8 cellular contexts compared by ENCODE assay signal in genomic region chr3:127775398-127776109, GRCh38. TPM values are rescaled to one million over a fixed set of nuclear protein-coding genes. Genes with fewer than 3 reads are reported as not detected.
DNase-seq lines count a peak whose midpoint lies in the region; ATAC-seq and TF ChIP-seq lines count a peak whose summit lies in the region.

No MANE protein-coding gene starts in this region.

- peak overlapping the region in 5 of 8 donors; percentile 4 to 41 (median 17) for H3K4me3 Mint-ChIP-seq in naive B cell

- no peak overlapping the region for H3K4me3 ChIP-seq in choroid plexus epithelial cell (ENCODE audit: low read depth, low read length)

- ATAC-seq in naive B cell (ENCODE audit: low read depth in 2 of 2), result peak in 1 of 2 donors; percentile 49
- no peak for ATAC-seq in GM19455 (IDR thresholded peaks at IDR 0.05; ENCODE audit: unreplicated experiment)

- H3K36me3 Mint-ChIP-seq in naive B cell, result peaks cover 0 to 7% of the 10 kb centered on the region in 2 donors

- peak overlapping the region in 2 of 6 donors; percentile 7 to 65 for H3K27ac Mint-ChIP-seq in naive B cell

- peaks cover 0 to 10% (median 0%) of the 10 kb centered on the region in 7 donors for H3K9me3 Mint-ChIP-seq in naive B cell

- no peaks in the 10 kb centered on the region for H3K27me3 Mint-ChIP-seq in naive B cell

- H3K4me1 Mint-ChIP-seq in naive B cell, result peaks cover 18 to 28% (median 22%) of the 10 kb centered on the region in 3 donors

- DNase-seq in GF-D8 (lab: John Stamatoyannopoulos, UW), result peak; percentile 60
- DNase-seq in NCI-H2107 (lab: John Stamatoyannopoulos, UW), result peak; percentile 31
- peak; percentile 60 for DNase-seq in choroid plexus epithelial cell (ENCODE audit: low read depth)
- no peak for DNase-seq in naive B cell
- no peak for DNase-seq in stimulated activated CD4-positive, alpha-beta T cell treated with anti-CD3 and anti-CD28 coated beads, Interleukin-4, amount 100 ng/mL, for 4 hours
- DNase-seq in effector CD8-positive, alpha-beta T cell (lab: John Stamatoyannopoulos, UW), result no peak
- DNase-seq in D341Med (ENCODE audit: low spot score), result no peak

- no peak for TF ChIP-seq CTCF in choroid plexus epithelial cell (conservative IDR thresholded peaks at IDR 0.05; ENCODE audit: low read depth, low read length)

RNA-seq across cellular contexts. Expression of gene MGLL, which starts 46.8 kb away (rescaled TPM):
- 1 to 10 TPM in 3 of 6 donors, under 1 TPM in 2, not detected in 1; 0.40 to 3.6 (median 1.3) TPM for polyA plus RNA-seq in naive B cell (ENCODE audit: low read depth in 6 of 6)

Comparison
In these comparisons a context has a peak if more than half of its experiments do, and no peak if none do; other contexts are left out.
1. DNase-seq: peak in GF-D8 (single experiment), NCI-H2107 (single experiment) and choroid plexus epithelial cell (single experiment); none in naive B cell (single experiment), stimulated activated CD4-positive, alpha-beta T cell treated with anti-CD3 and anti-CD28 coated beads, Interleukin-4, amount 100 ng/mL, for 4 hours (0 of 2), effector CD8-positive, alpha-beta T cell (single experiment) and D341Med (single experiment).